In the genomic region with DNA sequence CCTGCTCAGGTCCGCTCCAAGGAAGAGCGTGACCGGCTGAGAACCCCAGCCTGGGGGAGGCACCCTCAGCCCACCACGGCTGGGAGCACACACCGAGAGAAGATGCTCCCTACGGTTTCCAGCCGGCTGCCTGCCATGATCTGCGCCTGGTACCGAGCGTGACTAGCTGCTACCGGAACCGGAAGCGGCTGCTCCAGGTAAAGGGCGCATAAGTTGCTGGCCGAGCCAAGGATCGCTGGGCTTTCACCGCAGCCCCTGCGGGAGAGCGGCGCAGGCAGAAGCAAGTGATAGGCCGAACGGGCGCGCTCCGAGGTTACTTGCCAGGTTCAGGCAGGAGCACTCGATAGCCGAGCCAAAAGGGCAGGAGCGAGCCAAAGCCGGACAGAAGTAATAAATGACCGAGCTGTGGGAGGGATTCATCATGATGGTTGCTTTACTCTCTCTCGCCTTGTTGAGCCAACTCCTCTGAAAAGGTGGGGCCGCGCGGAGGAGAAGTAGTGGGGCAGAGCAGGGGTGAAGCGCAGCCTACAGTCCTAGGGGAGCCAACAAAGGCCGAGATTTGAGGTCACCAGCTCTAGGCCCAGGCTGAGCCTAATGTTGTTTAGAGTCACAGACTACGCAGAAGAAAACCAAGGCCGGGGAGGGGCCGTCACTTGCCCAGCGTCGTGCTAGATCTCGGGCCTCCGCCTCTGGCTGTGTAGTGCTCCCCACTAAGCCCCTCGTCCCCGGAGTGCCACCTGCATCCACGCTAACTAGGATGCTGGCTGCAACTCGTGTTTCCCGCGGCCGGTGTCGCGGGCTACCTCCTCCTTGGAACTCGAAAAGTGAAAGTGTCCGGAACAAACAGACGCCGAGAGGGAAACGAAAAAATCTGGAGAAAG, we compare ENCODE assay signal across 1 cellular context.
A peak's percentile ranks its signal among the peaks of the same experiment; 100 is the strongest.
TF ChIP-seq lines count a peak whose summit lies in the region.

A gene (minus strand): TSS at position 171 of the 881 bp plus-strand sequence. CDS start 34 bp downstream, at position 137.

TF ChIP-seq in K562, 482 proteins besides CTCF, POLR2A, EP300 and RAD21 (continued from another document and continues in another):
- TF ChIP-seq, protein P1, sequence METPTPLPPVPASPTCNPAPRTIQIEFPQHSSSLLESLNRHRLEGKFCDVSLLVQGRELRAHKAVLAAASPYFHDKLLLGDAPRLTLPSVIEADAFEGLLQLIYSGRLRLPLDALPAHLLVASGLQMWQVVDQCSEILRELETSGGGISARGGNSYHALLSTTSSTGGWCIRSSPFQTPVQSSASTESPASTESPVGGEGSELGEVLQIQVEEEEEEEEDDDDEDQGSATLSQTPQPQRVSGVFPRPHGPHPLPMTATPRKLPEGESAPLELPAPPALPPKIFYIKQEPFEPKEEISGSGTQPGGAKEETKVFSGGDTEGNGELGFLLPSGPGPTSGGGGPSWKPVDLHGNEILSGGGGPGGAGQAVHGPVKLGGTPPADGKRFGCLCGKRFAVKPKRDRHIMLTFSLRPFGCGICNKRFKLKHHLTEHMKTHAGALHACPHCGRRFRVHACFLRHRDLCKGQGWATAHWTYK (CRISPR knock-in tag; IDR thresholded peaks at IDR 0.05) = peak; percentile 88; the same call in 1 of the 2 replicates
- TF ChIP-seq ZNF408 (CRISPR knock-in tag; IDR thresholded peaks at IDR 0.05; ENCODE audit: low read depth) (no peak), ZNF830 (CRISPR knock-in tag; IDR thresholded peaks at IDR 0.05) (no peak), TCFL5 (CRISPR knock-in tag; conservative IDR thresholded peaks at IDR 0.05) (no peak), SLC30A9 (CRISPR knock-in tag; IDR thresholded peaks at IDR 0.05) (no peak), RBFOX2 (IDR thresholded peaks at IDR 0.05; ENCODE audit: low read depth, low read length) (peak; percentile 89), LARP7 (IDR thresholded peaks at IDR 0.05) (no peak), ZNF24 (IDR thresholded peaks at IDR 0.05) (no peak), YBX1 (IDR thresholded peaks at IDR 0.05) (no peak), NR4A1 (CRISPR knock-in tag; IDR thresholded peaks at IDR 0.05) (0 out of 2 replicates have a peak, but pooled peaks have one; percentile 38), NR4A1 (tag; IDR thresholded peaks at IDR 0.05) (no peak), ZKSCAN3 (CRISPR knock-in tag; IDR thresholded peaks at IDR 0.05) (no peak), SP1 (CRISPR knock-in tag; IDR thresholded peaks at IDR 0.05) (peak; percentile 97), NFATC3 (IDR thresholded peaks at IDR 0.05) (no peak), POLR2H (tag; IDR thresholded peaks at IDR 0.05; ENCODE audit: low read depth) (no peak; the same call in 1 of the 2 replicates), NEUROD1 (IDR thresholded peaks at IDR 0.05; ENCODE audit: borderline replicate concordance, low read depth, low read length, partially characterized antibody) (peak; percentile 90), FOXJ3 (CRISPR knock-in tag; IDR thresholded peaks at IDR 0.05) (no peak), HLTF (IDR thresholded peaks at IDR 0.05) (no peak), GABPB2 (CRISPR knock-in tag; conservative IDR thresholded peaks at IDR 0.05) (no peak), HMGN3 (IDR thresholded peaks at IDR 0.05; ENCODE audit: borderline replicate concordance, extremely low read depth, insufficient read length, low read depth, low read length) (peak; percentile 86), ZNF507 (tag; conservative IDR thresholded peaks at IDR 0.05) (no peak), SREBF2 (CRISPR knock-in tag; IDR thresholded peaks at IDR 0.05) (no peak), IFI16 (CRISPR knock-in tag; IDR thresholded peaks at IDR 0.05) (no peak), TRIM28 (IDR thresholded peaks at IDR 0.05) (no peak), FOXA3 (CRISPR knock-in tag; conservative IDR thresholded peaks at IDR 0.05 in 1 of 2, IDR thresholded peaks at IDR 0.05 in 1 of 2) (0 out of 4 replicates have a peak, but pooled peaks of 1 of the 2 experiments have one; percentile 68), ZNF124 (CRISPR knock-in tag; IDR thresholded peaks at IDR 0.05) (no peak), RBM17 (IDR thresholded peaks at IDR 0.05; ENCODE audit: borderline replicate concordance, low read depth, low read length) (no peak), KDM4B (IDR thresholded peaks at IDR 0.05; ENCODE audit: borderline replicate concordance in 2 of 2, low read depth in 1 of 2) (peak in 1 of 2 experiments; percentile 95; a peak in 2 of 4 replicates), FOS (IDR thresholded peaks at IDR 0.05; ENCODE audit: extremely low read depth, insufficient read length) (no peak), MTA2 (IDR thresholded peaks at IDR 0.05; ENCODE audit: low read depth) (no peak), ARHGAP35 (IDR thresholded peaks at IDR 0.05; ENCODE audit: partially characterized antibody) (no peak), DIDO1 (tag; IDR thresholded peaks at IDR 0.05; ENCODE audit: low read depth) (peak; percentile 91)
- TF ChIP-seq, protein P2, sequence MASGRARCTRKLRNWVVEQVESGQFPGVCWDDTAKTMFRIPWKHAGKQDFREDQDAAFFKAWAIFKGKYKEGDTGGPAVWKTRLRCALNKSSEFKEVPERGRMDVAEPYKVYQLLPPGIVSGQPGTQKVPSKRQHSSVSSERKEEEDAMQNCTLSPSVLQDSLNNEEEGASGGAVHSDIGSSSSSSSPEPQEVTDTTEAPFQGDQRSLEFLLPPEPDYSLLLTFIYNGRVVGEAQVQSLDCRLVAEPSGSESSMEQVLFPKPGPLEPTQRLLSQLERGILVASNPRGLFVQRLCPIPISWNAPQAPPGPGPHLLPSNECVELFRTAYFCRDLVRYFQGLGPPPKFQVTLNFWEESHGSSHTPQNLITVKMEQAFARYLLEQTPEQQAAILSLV (tag; IDR thresholded peaks at IDR 0.05) = no peak
- TF ChIP-seq, protein P3, sequence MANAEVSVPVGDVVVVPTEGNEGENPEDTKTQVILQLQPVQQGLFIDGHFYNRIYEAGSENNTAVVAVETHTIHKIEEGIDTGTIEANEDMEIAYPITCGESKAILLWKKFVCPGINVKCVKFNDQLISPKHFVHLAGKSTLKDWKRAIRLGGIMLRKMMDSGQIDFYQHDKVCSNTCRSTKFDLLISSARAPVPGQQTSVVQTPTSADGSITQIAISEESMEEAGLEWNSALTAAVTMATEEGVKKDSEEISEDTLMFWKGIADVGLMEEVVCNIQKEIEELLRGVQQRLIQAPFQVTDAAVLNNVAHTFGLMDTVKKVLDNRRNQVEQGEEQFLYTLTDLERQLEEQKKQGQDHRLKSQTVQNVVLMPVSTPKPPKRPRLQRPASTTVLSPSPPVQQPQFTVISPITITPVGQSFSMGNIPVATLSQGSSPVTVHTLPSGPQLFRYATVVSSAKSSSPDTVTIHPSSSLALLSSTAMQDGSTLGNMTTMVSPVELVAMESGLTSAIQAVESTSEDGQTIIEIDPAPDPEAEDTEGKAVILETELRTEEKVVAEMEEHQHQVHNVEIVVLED (CRISPR knock-in tag; IDR thresholded peaks at IDR 0.05) = peak; percentile 98
- TF ChIP-seq, protein P4, sequence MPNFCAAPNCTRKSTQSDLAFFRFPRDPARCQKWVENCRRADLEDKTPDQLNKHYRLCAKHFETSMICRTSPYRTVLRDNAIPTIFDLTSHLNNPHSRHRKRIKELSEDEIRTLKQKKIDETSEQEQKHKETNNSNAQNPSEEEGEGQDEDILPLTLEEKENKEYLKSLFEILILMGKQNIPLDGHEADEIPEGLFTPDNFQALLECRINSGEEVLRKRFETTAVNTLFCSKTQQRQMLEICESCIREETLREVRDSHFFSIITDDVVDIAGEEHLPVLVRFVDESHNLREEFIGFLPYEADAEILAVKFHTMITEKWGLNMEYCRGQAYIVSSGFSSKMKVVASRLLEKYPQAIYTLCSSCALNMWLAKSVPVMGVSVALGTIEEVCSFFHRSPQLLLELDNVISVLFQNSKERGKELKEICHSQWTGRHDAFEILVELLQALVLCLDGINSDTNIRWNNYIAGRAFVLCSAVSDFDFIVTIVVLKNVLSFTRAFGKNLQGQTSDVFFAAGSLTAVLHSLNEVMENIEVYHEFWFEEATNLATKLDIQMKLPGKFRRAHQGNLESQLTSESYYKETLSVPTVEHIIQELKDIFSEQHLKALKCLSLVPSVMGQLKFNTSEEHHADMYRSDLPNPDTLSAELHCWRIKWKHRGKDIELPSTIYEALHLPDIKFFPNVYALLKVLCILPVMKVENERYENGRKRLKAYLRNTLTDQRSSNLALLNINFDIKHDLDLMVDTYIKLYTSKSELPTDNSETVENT (CRISPR knock-in tag; IDR thresholded peaks at IDR 0.05) = no peak
- TF ChIP-seq, protein P5, sequence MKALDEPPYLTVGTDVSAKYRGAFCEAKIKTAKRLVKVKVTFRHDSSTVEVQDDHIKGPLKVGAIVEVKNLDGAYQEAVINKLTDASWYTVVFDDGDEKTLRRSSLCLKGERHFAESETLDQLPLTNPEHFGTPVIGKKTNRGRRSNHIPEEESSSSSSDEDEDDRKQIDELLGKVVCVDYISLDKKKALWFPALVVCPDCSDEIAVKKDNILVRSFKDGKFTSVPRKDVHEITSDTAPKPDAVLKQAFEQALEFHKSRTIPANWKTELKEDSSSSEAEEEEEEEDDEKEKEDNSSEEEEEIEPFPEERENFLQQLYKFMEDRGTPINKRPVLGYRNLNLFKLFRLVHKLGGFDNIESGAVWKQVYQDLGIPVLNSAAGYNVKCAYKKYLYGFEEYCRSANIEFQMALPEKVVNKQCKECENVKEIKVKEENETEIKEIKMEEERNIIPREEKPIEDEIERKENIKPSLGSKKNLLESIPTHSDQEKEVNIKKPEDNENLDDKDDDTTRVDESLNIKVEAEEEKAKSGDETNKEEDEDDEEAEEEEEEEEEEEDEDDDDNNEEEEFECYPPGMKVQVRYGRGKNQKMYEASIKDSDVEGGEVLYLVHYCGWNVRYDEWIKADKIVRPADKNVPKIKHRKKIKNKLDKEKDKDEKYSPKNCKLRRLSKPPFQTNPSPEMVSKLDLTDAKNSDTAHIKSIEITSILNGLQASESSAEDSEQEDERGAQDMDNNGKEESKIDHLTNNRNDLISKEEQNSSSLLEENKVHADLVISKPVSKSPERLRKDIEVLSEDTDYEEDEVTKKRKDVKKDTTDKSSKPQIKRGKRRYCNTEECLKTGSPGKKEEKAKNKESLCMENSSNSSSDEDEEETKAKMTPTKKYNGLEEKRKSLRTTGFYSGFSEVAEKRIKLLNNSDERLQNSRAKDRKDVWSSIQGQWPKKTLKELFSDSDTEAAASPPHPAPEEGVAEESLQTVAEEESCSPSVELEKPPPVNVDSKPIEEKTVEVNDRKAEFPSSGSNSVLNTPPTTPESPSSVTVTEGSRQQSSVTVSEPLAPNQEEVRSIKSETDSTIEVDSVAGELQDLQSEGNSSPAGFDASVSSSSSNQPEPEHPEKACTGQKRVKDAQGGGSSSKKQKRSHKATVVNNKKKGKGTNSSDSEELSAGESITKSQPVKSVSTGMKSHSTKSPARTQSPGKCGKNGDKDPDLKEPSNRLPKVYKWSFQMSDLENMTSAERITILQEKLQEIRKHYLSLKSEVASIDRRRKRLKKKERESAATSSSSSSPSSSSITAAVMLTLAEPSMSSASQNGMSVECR (CRISPR knock-in tag; IDR thresholded peaks at IDR 0.05) = peak; percentile 94
- TF ChIP-seq, protein P6, sequence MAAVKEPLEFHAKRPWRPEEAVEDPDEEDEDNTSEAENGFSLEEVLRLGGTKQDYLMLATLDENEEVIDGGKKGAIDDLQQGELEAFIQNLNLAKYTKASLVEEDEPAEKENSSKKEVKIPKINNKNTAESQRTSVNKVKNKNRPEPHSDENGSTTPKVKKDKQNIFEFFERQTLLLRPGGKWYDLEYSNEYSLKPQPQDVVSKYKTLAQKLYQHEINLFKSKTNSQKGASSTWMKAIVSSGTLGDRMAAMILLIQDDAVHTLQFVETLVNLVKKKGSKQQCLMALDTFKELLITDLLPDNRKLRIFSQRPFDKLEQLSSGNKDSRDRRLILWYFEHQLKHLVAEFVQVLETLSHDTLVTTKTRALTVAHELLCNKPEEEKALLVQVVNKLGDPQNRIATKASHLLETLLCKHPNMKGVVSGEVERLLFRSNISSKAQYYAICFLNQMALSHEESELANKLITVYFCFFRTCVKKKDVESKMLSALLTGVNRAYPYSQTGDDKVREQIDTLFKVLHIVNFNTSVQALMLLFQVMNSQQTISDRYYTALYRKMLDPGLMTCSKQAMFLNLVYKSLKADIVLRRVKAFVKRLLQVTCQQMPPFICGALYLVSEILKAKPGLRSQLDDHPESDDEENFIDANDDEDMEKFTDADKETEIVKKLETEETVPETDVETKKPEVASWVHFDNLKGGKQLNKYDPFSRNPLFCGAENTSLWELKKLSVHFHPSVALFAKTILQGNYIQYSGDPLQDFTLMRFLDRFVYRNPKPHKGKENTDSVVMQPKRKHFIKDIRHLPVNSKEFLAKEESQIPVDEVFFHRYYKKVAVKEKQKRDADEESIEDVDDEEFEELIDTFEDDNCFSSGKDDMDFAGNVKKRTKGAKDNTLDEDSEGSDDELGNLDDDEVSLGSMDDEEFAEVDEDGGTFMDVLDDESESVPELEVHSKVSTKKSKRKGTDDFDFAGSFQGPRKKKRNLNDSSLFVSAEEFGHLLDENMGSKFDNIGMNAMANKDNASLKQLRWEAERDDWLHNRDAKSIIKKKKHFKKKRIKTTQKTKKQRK (IDR thresholded peaks at IDR 0.05; ENCODE audit: borderline replicate concordance, low read depth, low read length) = peak; percentile 73
- TF ChIP-seq, protein P7, sequence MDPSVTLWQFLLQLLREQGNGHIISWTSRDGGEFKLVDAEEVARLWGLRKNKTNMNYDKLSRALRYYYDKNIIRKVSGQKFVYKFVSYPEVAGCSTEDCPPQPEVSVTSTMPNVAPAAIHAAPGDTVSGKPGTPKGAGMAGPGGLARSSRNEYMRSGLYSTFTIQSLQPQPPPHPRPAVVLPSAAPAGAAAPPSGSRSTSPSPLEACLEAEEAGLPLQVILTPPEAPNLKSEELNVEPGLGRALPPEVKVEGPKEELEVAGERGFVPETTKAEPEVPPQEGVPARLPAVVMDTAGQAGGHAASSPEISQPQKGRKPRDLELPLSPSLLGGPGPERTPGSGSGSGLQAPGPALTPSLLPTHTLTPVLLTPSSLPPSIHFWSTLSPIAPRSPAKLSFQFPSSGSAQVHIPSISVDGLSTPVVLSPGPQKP (CRISPR knock-in tag; IDR thresholded peaks at IDR 0.05) = no peak
- TF ChIP-seq, protein P8, sequence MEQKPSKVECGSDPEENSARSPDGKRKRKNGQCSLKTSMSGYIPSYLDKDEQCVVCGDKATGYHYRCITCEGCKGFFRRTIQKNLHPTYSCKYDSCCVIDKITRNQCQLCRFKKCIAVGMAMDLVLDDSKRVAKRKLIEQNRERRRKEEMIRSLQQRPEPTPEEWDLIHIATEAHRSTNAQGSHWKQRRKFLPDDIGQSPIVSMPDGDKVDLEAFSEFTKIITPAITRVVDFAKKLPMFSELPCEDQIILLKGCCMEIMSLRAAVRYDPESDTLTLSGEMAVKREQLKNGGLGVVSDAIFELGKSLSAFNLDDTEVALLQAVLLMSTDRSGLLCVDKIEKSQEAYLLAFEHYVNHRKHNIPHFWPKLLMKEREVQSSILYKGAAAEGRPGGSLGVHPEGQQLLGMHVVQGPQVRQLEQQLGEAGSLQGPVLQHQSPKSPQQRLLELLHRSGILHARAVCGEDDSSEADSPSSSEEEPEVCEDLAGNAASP (IDR thresholded peaks at IDR 0.05) = no peak
- TF ChIP-seq, protein P9, sequence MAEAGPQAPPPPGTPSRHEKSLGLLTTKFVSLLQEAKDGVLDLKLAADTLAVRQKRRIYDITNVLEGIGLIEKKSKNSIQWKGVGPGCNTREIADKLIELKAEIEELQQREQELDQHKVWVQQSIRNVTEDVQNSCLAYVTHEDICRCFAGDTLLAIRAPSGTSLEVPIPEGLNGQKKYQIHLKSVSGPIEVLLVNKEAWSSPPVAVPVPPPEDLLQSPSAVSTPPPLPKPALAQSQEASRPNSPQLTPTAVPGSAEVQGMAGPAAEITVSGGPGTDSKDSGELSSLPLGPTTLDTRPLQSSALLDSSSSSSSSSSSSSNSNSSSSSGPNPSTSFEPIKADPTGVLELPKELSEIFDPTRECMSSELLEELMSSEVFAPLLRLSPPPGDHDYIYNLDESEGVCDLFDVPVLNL (CRISPR knock-in tag; IDR thresholded peaks at IDR 0.05; ENCODE audit: low read depth) = no peak
